In genomic region chr3:49718419-49719213, GRCh38 we compare ENCODE assay signal across 8 cellular contexts. TPM values are rescaled to one million over a fixed set of nuclear protein-coding genes. Genes with fewer than 3 reads are reported as not detected.
A peak's percentile ranks its signal among the peaks of the same experiment; 100 is the strongest.
DNase-seq lines count a peak whose midpoint lies in the region; ATAC-seq and TF ChIP-seq lines count a peak whose summit lies in the region.

No MANE protein-coding gene starts in this region.

- peaks cover 36 to 49% (median 43%) of the 10 kb centered on the region in 3 donors for H3K4me1 Mint-ChIP-seq in naive B cell

- H3K4me3 Mint-ChIP-seq in naive B cell, result peak overlapping the region; percentile 86 to 97 (median 95)

- H3K27ac Mint-ChIP-seq in naive B cell, result peak overlapping the region in 5 of 6 donors; percentile 42 to 99 (median 95)

- no peak overlapping the region for H3K27ac ChIP-seq in MM.1S (ENCODE audit: low read length)
- H3K27ac ChIP-seq in duodenal mucosa (ENCODE audit: low read depth, low read length), result no peak overlapping the region

- H3K4me1 ChIP-seq in BE2C (no peaks in the 10 kb centered on the region), MM.1S (ENCODE audit: low read length) (peaks cover 5% of the 10 kb centered on the region), duodenal mucosa (ENCODE audit: control insufficient read depth in 1 of 2, insufficient read depth in 2 of 2, low read length in 2 of 2) (peaks cover 35 to 46% of the 10 kb centered on the region in 2 donors)

- no peaks in the 10 kb centered on the region for H3K27me3 Mint-ChIP-seq in naive B cell

- H3K27me3 ChIP-seq in BE2C (no peaks in the 10 kb centered on the region), MM.1S (replicated peaks; ENCODE audit: insufficient read depth, low read length) (no peaks in the 10 kb centered on the region), duodenal mucosa (ENCODE audit: control insufficient read depth in 1 of 2, insufficient read depth in 2 of 2, low read length in 2 of 2) (no peaks in the 10 kb centered on the region)

- H3K4me2 ChIP-seq in MM.1S (ENCODE audit: low read depth, low read length), result peak overlapping the region; percentile 41; the same call in 1 of the 2 replicates

- no peak for TF ChIP-seq CTCF in BE2C (IDR thresholded peaks at IDR 0.05; ENCODE audit: low read depth, low read length)
- no peak for TF ChIP-seq CTCF in MM.1S (IDR thresholded peaks at IDR 0.05; ENCODE audit: low read length)

- DNase-seq in BE2C (no peak), MM.1S (no peak), naive B cell (no peak), NCI-H524 treated with DMSO at 0.1 percent for 48 hours (lab: John Stamatoyannopoulos, UW) (no peak), AML-193 (lab: John Stamatoyannopoulos, UW) (no peak)

- no peaks in the 10 kb centered on the region for H3K36me3 Mint-ChIP-seq in naive B cell

- peaks cover 3% of the 10 kb centered on the region; the same call in 1 of the 2 replicates for H3F3A ChIP-seq in MM.1S (ENCODE audit: insufficient read depth, low read length)

- H3K36me3 ChIP-seq in BE2C (no peaks in the 10 kb centered on the region; the same call in 1 of the 2 replicates), MM.1S (replicated peaks; ENCODE audit: insufficient read depth, low read length) (no peaks in the 10 kb centered on the region), duodenal mucosa (ENCODE audit: control insufficient read depth in 1 of 2, insufficient read depth in 2 of 2, low read length in 2 of 2) (peaks cover 32 to 47% of the 10 kb centered on the region in 2 donors)

- no peak overlapping the region for H2AFZ ChIP-seq in MM.1S (ENCODE audit: low read length)

- H3K9ac ChIP-seq in MM.1S (ENCODE audit: low read length) (no peak overlapping the region), duodenal mucosa (ENCODE audit: low read depth in 1 of 2, low read length in 2 of 2) (peak overlapping the region in 1 of 2 donors; percentile 61)

- ATAC-seq in naive B cell (ENCODE audit: low read depth in 2 of 2), result no peak
- no peak for ATAC-seq in HG02610 (IDR thresholded peaks at IDR 0.05; ENCODE audit: unreplicated experiment)
- ATAC-seq in GM21737 (IDR thresholded peaks at IDR 0.05; ENCODE audit: unreplicated experiment), result no peak

- H3K9me3 ChIP-seq in BE2C (no peaks in the 10 kb centered on the region), MM.1S (replicated peaks; ENCODE audit: insufficient read depth, low read length) (no peaks in the 10 kb centered on the region), duodenal mucosa (ENCODE audit: control insufficient read depth in 1 of 2, low read length in 2 of 2) (no peaks in the 10 kb centered on the region)

- no peaks in the 10 kb centered on the region for H4K20me1 ChIP-seq in MM.1S (ENCODE audit: insufficient read depth, low read length)

- no peaks in the 10 kb centered on the region for H3K9me3 Mint-ChIP-seq in naive B cell

- H3K4me3 ChIP-seq in BE2C (ENCODE audit: low read depth, low read length), result peak overlapping the region; percentile 49
- no peak overlapping the region for H3K4me3 ChIP-seq in MM.1S (ENCODE audit: low read length)
- H3K4me3 ChIP-seq in duodenal mucosa (ENCODE audit: low read depth in 1 of 2, low read length in 2 of 2), result peak overlapping the region; percentile 73 to 80

- no peaks in the 10 kb centered on the region for H3K9me2 ChIP-seq in MM.1S (replicated peaks; ENCODE audit: insufficient read depth, low read length)

- H3K79me2 ChIP-seq in MM.1S (ENCODE audit: low read length), result peaks cover 27% of the 10 kb centered on the region

RNA-seq across cellular contexts. Expression of gene AMIGO3, which starts 0.9 kb away (rescaled TPM):
- 6.7 TPM for polyA plus RNA-seq in BE2C (2012; ENCODE audit: insufficient read depth, insufficient read length, low read depth)
- polyA plus RNA-seq in naive B cell (ENCODE audit: low read depth in 6 of 6), result under 1 TPM in 2 of 6 donors, not detected in 4; 0.30 to 0.77 TPM

RNA-seq across cellular contexts. Expression of gene GMPPB, which starts 5.1 kb away (rescaled TPM):
- 18.8 TPM for polyA plus RNA-seq in BE2C (2012; ENCODE audit: insufficient read depth, insufficient read length, low read depth)
- polyA plus RNA-seq in naive B cell (ENCODE audit: low read depth in 6 of 6), result 10 to 100 TPM; 11.5 to 22.0 (median 14.6) TPM

RNA-seq across cellular contexts. Expression of gene RNF123, which starts 29.3 kb away (rescaled TPM):
- polyA plus RNA-seq in BE2C (2012; ENCODE audit: insufficient read depth, insufficient read length, low read depth), result 35.4 TPM
- 10 to 100 TPM in 5 of 6 donors, 1 to 10 TPM in 1; 5.7 to 19.5 (median 11.0) TPM for polyA plus RNA-seq in naive B cell (ENCODE audit: low read depth in 6 of 6)

RNA-seq across cellular contexts. Expression of gene MST1, which starts 29.3 kb away (rescaled TPM):
- 35.2 TPM for polyA plus RNA-seq in BE2C (2012; ENCODE audit: insufficient read depth, insufficient read length, low read depth)
- 1 to 10 TPM in 2 of 6 donors, under 1 TPM in 1, not detected in 3; 0.41 to 1.8 (median 1.1) TPM for polyA plus RNA-seq in naive B cell (ENCODE audit: low read depth in 6 of 6)

RNA-seq across cellular contexts. Expression of gene APEH, which starts 44.5 kb away (rescaled TPM):
- polyA plus RNA-seq in BE2C (2012; ENCODE audit: insufficient read depth, insufficient read length, low read depth), result 130 TPM
- 100 to 1,000 TPM in 1 of 6 donors, 10 to 100 TPM in 5; 73.4 to 105 (median 82.2) TPM for polyA plus RNA-seq in naive B cell (ENCODE audit: low read depth in 6 of 6)
